In genomic region chr7:141072548-141073172, GRCh38 we compare ENCODE assay signal across 8 cellular contexts. TPM values are rescaled to one million over a fixed set of nuclear protein-coding genes. Genes with fewer than 3 reads are reported as not detected.
DNase-seq lines count a peak whose midpoint lies in the region; ATAC-seq and TF ChIP-seq lines count a peak whose summit lies in the region.

No MANE protein-coding gene starts in this region.

- DNase-seq in G401 (ENCODE audit: low spot score) (peak; percentile 94), NCI-H146 (lab: John Stamatoyannopoulos, UW) (peak; percentile 85), fibroblast of peridontal ligament (ENCODE audit: extremely low read depth) (peak; percentile 79), upper lobe of right lung (peak; percentile 65)
- no peak for DNase-seq in activated T-cell treated with anti-CD3 and anti-CD28 coated beads, Interleukin-2, amount 50 U/mL, for 4 hours
- peak in 3 of 10 donors; percentile 0 to 19 (median 3) for DNase-seq in naive thymus-derived CD8-positive, alpha-beta T cell

- peaks cover 61% of the 10 kb centered on the region for H3K27me3 Mint-ChIP-seq in activated T-cell treated with anti-CD3 and anti-CD28 coated beads, Interleukin-2, amount 50 U/mL, for 4 hours (ENCODE audit: low read depth)
- peaks cover 33 to 63% (median 44%) of the 10 kb centered on the region in 5 donors for H3K27me3 Mint-ChIP-seq in naive thymus-derived CD8-positive, alpha-beta T cell

- no peaks in the 10 kb centered on the region for H3K36me3 ChIP-seq in upper lobe of right lung

- peak overlapping the region; percentile 78 for H3K4me3 Mint-ChIP-seq in activated T-cell treated with anti-CD3 and anti-CD28 coated beads, Interleukin-2, amount 50 U/mL, for 4 hours
- peak overlapping the region; percentile 74 to 93 (median 82) for H3K4me3 Mint-ChIP-seq in naive thymus-derived CD8-positive, alpha-beta T cell

- in situ Hi-C loops in G401 (cut with HindIII; ENCODE audit: low sequenced_read_pairs) = no loop called here

- peak overlapping the region; percentile 52 for H3K4me3 ChIP-seq in upper lobe of right lung

- H3K9me3 ChIP-seq in upper lobe of right lung = no peaks in the 10 kb centered on the region

- no peak overlapping the region for H3K27ac ChIP-seq in upper lobe of right lung

- no peaks in the 10 kb centered on the region for H3K9me3 Mint-ChIP-seq in activated T-cell treated with anti-CD3 and anti-CD28 coated beads, Interleukin-2, amount 50 U/mL, for 4 hours
- H3K9me3 Mint-ChIP-seq in naive thymus-derived CD8-positive, alpha-beta T cell = peaks cover 0 to 3% (median 0%) of the 10 kb centered on the region in 9 donors

- ATAC-seq in activated T-cell treated with anti-CD3 and anti-CD28 coated beads, Interleukin-2, amount 50 U/mL, for 4 hours = peak; percentile 51 to 59
- peak; percentile 42 to 50 for ATAC-seq in naive thymus-derived CD8-positive, alpha-beta T cell
- ATAC-seq in upper lobe of right lung = peak; percentile 38
- ATAC-seq in HG03378 (IDR thresholded peaks at IDR 0.05; ENCODE audit: unreplicated experiment) = no peak
- ATAC-seq in HG02678 (IDR thresholded peaks at IDR 0.05; ENCODE audit: unreplicated experiment) = no peak

- H3K4me1 Mint-ChIP-seq in activated T-cell treated with anti-CD3 and anti-CD28 coated beads, Interleukin-2, amount 50 U/mL, for 4 hours (ENCODE audit: low read depth) = peaks cover 21% of the 10 kb centered on the region
- H3K4me1 Mint-ChIP-seq in naive thymus-derived CD8-positive, alpha-beta T cell = peaks cover 10 to 36% (median 23%) of the 10 kb centered on the region in 4 donors

- no peak for TF ChIP-seq CTCF in upper lobe of right lung (IDR thresholded peaks at IDR 0.05)

- intact Hi-C loops in upper lobe of right lung (cut with DNase I) = no loop called here

- H3K27ac Mint-ChIP-seq in naive thymus-derived CD8-positive, alpha-beta T cell = no peak overlapping the region

- POLR2A ChIA-PET in naive thymus-derived CD8-positive, alpha-beta T cell (lab: Charles Lee) = interaction anchor here (0.7 kb wide), 1 partner anchor 58 kb away, joined by 3 read pairs; no protein-coding TSS in a partner anchor

- H3K4me1 ChIP-seq in upper lobe of right lung = peaks cover 25% of the 10 kb centered on the region

- peaks cover 58% of the 10 kb centered on the region for H3K27me3 ChIP-seq in upper lobe of right lung

- H3K36me3 Mint-ChIP-seq in activated T-cell treated with anti-CD3 and anti-CD28 coated beads, Interleukin-2, amount 50 U/mL, for 4 hours (ENCODE audit: insufficient read depth) = no peaks in the 10 kb centered on the region
- peaks cover 0 to 7% (median 2%) of the 10 kb centered on the region in 3 donors for H3K36me3 Mint-ChIP-seq in naive thymus-derived CD8-positive, alpha-beta T cell

RNA-seq across cellular contexts. Expression of gene TMEM178B, which starts 1.2 kb away (rescaled TPM):
- 0.31 and 1.1 TPM in 2 replicates for total RNA-seq in G401 (2014; rRNA removed; shearing (Covaris generic))
- total RNA-seq in activated T-cell treated with anti-CD3 and anti-CD28 coated beads, Interleukin-2, amount 50 U/mL, for 4 hours = under 1 TPM; 0.23 to 0.90 (median 0.37) TPM
- total RNA-seq in naive thymus-derived CD8-positive, alpha-beta T cell = not detected
- polyA plus RNA-seq in naive thymus-derived CD8-positive, alpha-beta T cell = under 1 TPM in 1 of 3 donors, not detected in 2; 0.03 TPM
- total RNA-seq in upper lobe of right lung = 1.4 TPM

RNA-seq across cellular contexts. Expression of gene MRPS33, which starts 57.9 kb away (rescaled TPM):
- 46.6 and 55.8 TPM in 2 replicates for total RNA-seq in G401 (2014; rRNA removed; shearing (Covaris generic))
- 10 to 100 TPM; 69.7 to 84.4 (median 74.1) TPM for total RNA-seq in activated T-cell treated with anti-CD3 and anti-CD28 coated beads, Interleukin-2, amount 50 U/mL, for 4 hours
- 10 to 100 TPM; 52.2 to 56.6 TPM for total RNA-seq in naive thymus-derived CD8-positive, alpha-beta T cell
- polyA plus RNA-seq in naive thymus-derived CD8-positive, alpha-beta T cell = 100 to 1,000 TPM in 2 of 3 donors, 10 to 100 TPM in 1; 74.7 to 105 (median 100) TPM
- 27.4 TPM for total RNA-seq in upper lobe of right lung

Comparison
In these comparisons a context has a peak if more than half of its experiments do, and no peak if none do; other contexts are left out.
1. ATAC-seq: peak in activated T-cell treated with anti-CD3 and anti-CD28 coated beads, Interleukin-2, amount 50 U/mL, for 4 hours (2 of 2), naive thymus-derived CD8-positive, alpha-beta T cell (2 of 2) and upper lobe of right lung (single experiment); none in HG03378 (single experiment) and HG02678 (single experiment).